In genomic region chr5:40680741-40681350, GRCh38 we compare ENCODE assay signal across 8 cellular contexts. TPM values are rescaled to one million over a fixed set of nuclear protein-coding genes. Genes with fewer than 3 reads are reported as not detected.
A peak's percentile ranks its signal among the peaks of the same experiment; 100 is the strongest.
DNase-seq lines count a peak whose midpoint lies in the region; ATAC-seq and TF ChIP-seq lines count a peak whose summit lies in the region.

No MANE protein-coding gene starts in this region.

- TF ChIP-seq CTCF in AG04450 (IDR thresholded peaks at IDR 0.05; ENCODE audit: low read depth, low read length) (peak; percentile 38), psoas muscle (IDR thresholded peaks at IDR 0.05) (no peak)

- H3K36me3 ChIP-seq in HUES48 (ENCODE audit: control insufficient read depth, insufficient read depth, low read length) (no peaks in the 10 kb centered on the region), psoas muscle (ENCODE audit: insufficient read depth in 1 of 2, low read depth in 1 of 2) (no peaks in the 10 kb centered on the region)

- CTCF ChIA-PET in AG04450 (lab: Charles Lee) = interaction anchor here (0.6 to 1.3 kb wide), 2 partner anchors 314 to 1103 kb away, joined by 3 read pairs; no protein-coding TSS in a partner anchor

- no peaks in the 10 kb centered on the region for H3K27me3 Mint-ChIP-seq in activated T-helper 2 cell treated with anti-CD3 and anti-CD28 coated beads, Interferon-gamma antibody, Interleukin-2, Interleukin-4, amounts not matched to agents 10 μg/mL and 5 μg/mL and 100 μg/mL, durations not matched to agents 14 hours and 24 hours and 36 hours (ENCODE audit: low read depth)

- H3K4me3 Mint-ChIP-seq in activated T-helper 2 cell treated with anti-CD3 and anti-CD28 coated beads, Interferon-gamma antibody, Interleukin-2, Interleukin-4, amounts not matched to agents 10 μg/mL and 5 μg/mL and 100 μg/mL, durations not matched to agents 14 hours and 24 hours and 36 hours (ENCODE audit: low read depth) = peak overlapping the region; percentile 99

- DNase-seq in AG04450 (ENCODE audit: low read depth, low spot score) (no peak), Right ventricle myocardium inferior (ENCODE audit: missing footprints) (peak; percentile 69), psoas muscle (peak; percentile 23 to 59), NCI-H1417 (lab: John Stamatoyannopoulos, UW) (no peak), epidermal melanocyte (ENCODE audit: insufficient read length, low spot score) (no peak), HT-29 (ENCODE audit: low spot score) (no peak)
- peak; percentile 43 for DNase-seq in activated T-helper 2 cell treated with anti-CD3 and anti-CD28 coated beads, Interferon-gamma antibody, Interleukin-2, Interleukin-4, amounts not matched to agents 10 μg/mL and 5 μg/mL and 100 μg/mL, durations not matched to agents 14 hours and 24 hours and 36 hours (ENCODE audit: low spot score)

- H3K4me1 Mint-ChIP-seq in activated T-helper 2 cell treated with anti-CD3 and anti-CD28 coated beads, Interferon-gamma antibody, Interleukin-2, Interleukin-4, amounts not matched to agents 10 μg/mL and 5 μg/mL and 100 μg/mL, durations not matched to agents 14 hours and 24 hours and 36 hours (ENCODE audit: low read depth) = peaks cover 51% of the 10 kb centered on the region

- H3K36me3 Mint-ChIP-seq in activated T-helper 2 cell treated with anti-CD3 and anti-CD28 coated beads, Interferon-gamma antibody, Interleukin-2, Interleukin-4, amounts not matched to agents 10 μg/mL and 5 μg/mL and 100 μg/mL, durations not matched to agents 14 hours and 24 hours and 36 hours (ENCODE audit: low read depth) = peaks cover 56% of the 10 kb centered on the region

- ATAC-seq in Right ventricle myocardium inferior = no peak
- ATAC-seq in psoas muscle = peak in 1 of 4 donors; percentile 1

- H3K9me3 Mint-ChIP-seq in activated T-helper 2 cell treated with anti-CD3 and anti-CD28 coated beads, Interferon-gamma antibody, Interleukin-2, Interleukin-4, amounts not matched to agents 10 μg/mL and 5 μg/mL and 100 μg/mL, durations not matched to agents 14 hours and 24 hours and 36 hours = no peaks in the 10 kb centered on the region

- H3K27ac Mint-ChIP-seq in activated T-helper 2 cell treated with anti-CD3 and anti-CD28 coated beads, Interferon-gamma antibody, Interleukin-2, Interleukin-4, amounts not matched to agents 10 μg/mL and 5 μg/mL and 100 μg/mL, durations not matched to agents 14 hours and 24 hours and 36 hours = peak overlapping the region; percentile 96

- H3K4me1 ChIP-seq in HUES48 (ENCODE audit: control insufficient read depth, insufficient read depth, low read length) = peaks cover 30% of the 10 kb centered on the region
- peaks cover 3% of the 10 kb centered on the region for H3K4me1 ChIP-seq in psoas muscle

- H3K9me3 ChIP-seq in AG04450 (ENCODE audit: control insufficient read depth, insufficient read depth, low read length) (no peaks in the 10 kb centered on the region; the same call in 1 of the 2 replicates), HUES48 (ENCODE audit: control insufficient read depth, insufficient read depth, low read length) (no peaks in the 10 kb centered on the region), psoas muscle (no peaks in the 10 kb centered on the region)

- H3K27me3 ChIP-seq in AG04450 (ENCODE audit: control insufficient read depth, insufficient read depth, low read length) (no peaks in the 10 kb centered on the region), HUES48 (ENCODE audit: control insufficient read depth, insufficient read depth, low read length) (peaks cover 52% of the 10 kb centered on the region), psoas muscle (ENCODE audit: insufficient read depth in 3 of 3, low read length in 2 of 3) (peaks cover 0 to 53% (median 20%) of the 10 kb centered on the region in 3 donors)

- no peak overlapping the region for H3K9ac ChIP-seq in HUES48 (ENCODE audit: low read depth, low read length)

- 1% methylated on average over 36 to 37 of the region's 37 CpGs for WGBS in psoas muscle, 3 donors

- H3K27ac ChIP-seq in AG04450 (ENCODE audit: low read depth, low read length) (no peak overlapping the region), HUES48 (ENCODE audit: low read depth, low read length) (no peak overlapping the region), psoas muscle (peak overlapping the region; percentile 73)

- POLR2A ChIA-PET in AG04450 (lab: Yijun Ruan, JAX) = interaction anchor here (0.9 to 1.3 kb wide), 2 partner anchors 129 to 733 kb away, joined by 3 read pairs; no protein-coding TSS in a partner anchor

- H3K4me3 ChIP-seq in AG04450 (ENCODE audit: low read depth, low read length) (peak overlapping the region; percentile 77), HUES48 (ENCODE audit: low read depth, low read length) (peak overlapping the region; percentile 80), psoas muscle (peak overlapping the region; percentile 76)

- intact Hi-C loops in activated T-helper 2 cell treated with anti-CD3 and anti-CD28 coated beads, Interferon-gamma antibody, Interleukin-2, Interleukin-4, amounts not matched to agents 10 μg/mL and 5 μg/mL and 100 μg/mL, durations not matched to agents 14 hours and 24 hours and 36 hours (cut with micrococcal nuclease) = loop anchor here (1.0 kb wide), 1 partner anchor 8 kb away; no protein-coding TSS in a partner anchor
- intact Hi-C loops in Right ventricle myocardium inferior (cut with DNase I) (loop anchor here (5.0 kb wide), 2 partner anchors 109 to 289 kb away; no protein-coding TSS in a partner anchor), psoas muscle (cut with DNase I) (loop anchor here in 1 of 2 donors (10.0 kb wide), 1 partner anchor 966 kb away; no protein-coding TSS in a partner anchor)

RNA-seq across cellular contexts. Expression of gene PTGER4, which starts 1.1 kb away (rescaled TPM):
- polyA plus RNA-seq in AG04450 (2011; rRNA removed) (6.2 and 6.8 TPM in 2 replicates), psoas muscle (1 to 10 TPM; 1.7 to 1.8 (median 1.8) TPM)
- 7.6 and 10.7 TPM in 2 replicates for polyA minus RNA-seq in AG04450 (2011; rRNA and poly(A)+ RNA removed)
- 30.4 and 33.7 TPM in 2 replicates for total RNA-seq in activated T-helper 2 cell treated with anti-CD3 and anti-CD28 coated beads, Interferon-gamma antibody, Interleukin-2, Interleukin-4, amounts not matched to agents 10 μg/mL and 5 μg/mL and 100 μg/mL, durations not matched to agents 14 hours and 24 hours and 36 hours
- total RNA-seq in Right ventricle myocardium inferior (8.5 TPM), psoas muscle (1 to 10 TPM; 4.8 to 8.3 (median 5.8) TPM)
- 0.42 and 3.6 TPM in 2 replicates for total RNA-seq in HT-29 (2014; rRNA removed; shearing (Covaris generic))

Comparison
In these comparisons a context has a peak if more than half of its experiments do, and no peak if none do; other contexts are left out.
1. DNase-seq: peak in activated T-helper 2 cell treated with anti-CD3 and anti-CD28 coated beads, Interferon-gamma antibody, Interleukin-2, Interleukin-4, amounts not matched to agents 10 μg/mL and 5 μg/mL and 100 μg/mL, durations not matched to agents 14 hours and 24 hours and 36 hours (single experiment), Right ventricle myocardium inferior (single experiment) and psoas muscle (2 of 2); none in AG04450 (single experiment), NCI-H1417 (0 of 3), epidermal melanocyte (single experiment) and HT-29 (single experiment).
2. Peak in every context shown above with its lines, with median percentiles within 50 percentile points of each other: H3K4me3 ChIP-seq.